9 cellular contexts compared by ENCODE assay signal in the genomic region with DNA sequence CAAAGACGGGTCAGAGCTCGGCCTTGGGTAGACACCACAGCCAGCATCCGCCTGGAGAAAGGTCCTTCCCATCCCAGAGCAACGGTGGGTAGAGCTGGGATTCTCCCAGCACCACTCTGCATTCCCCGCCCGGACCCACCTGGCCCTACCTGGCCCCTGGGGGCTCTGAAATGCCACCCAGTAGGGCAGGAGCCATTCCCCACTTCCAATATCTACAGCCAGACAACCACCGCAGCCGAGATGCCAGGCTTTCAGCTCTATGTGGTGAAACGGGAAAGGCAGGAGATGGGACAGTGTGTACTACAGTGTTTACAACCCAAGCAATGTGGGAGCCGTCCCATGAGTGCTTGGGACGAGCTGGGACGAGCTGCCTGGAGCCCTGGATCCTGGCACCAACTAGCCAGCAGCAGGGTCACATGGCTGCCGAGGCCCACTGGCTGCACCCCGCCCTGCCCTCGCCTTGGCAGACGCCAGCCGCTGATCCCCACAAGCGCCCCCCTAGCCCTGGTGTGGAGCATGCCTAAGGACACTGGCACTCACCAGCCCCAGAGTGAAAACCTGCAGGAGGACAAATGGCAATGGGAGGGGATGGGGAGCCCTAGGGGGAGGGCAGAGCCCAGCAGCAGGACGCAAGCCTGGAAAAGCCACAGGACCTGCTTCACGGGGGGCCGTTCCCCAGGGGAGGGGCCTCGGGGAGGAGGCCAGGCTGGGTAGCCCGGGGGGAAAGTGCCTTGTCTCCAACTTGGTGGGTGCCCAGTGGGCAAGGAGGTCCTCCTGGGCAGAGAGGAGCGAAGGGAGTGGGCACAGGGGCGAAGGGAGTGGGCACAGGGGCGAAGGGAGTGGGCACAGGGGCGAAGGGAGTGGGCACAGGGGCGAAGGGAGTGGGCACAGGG. TPM values are rescaled to one million over a fixed set of nuclear protein-coding genes. Genes with fewer than 3 reads are reported as not detected.
DNase-seq lines count a peak whose midpoint lies in the region; ATAC-seq and FAIRE-seq lines count a peak whose summit lies in the region.
"Had no signal": no experiment of that assay in that cellular context is flagged by ENCODE, and none has a peak within 500 bp of the region (broad histone marks: within the 10 kb centered on the region; RNA-seq: fewer than 3 reads in every experiment).

No MANE protein-coding gene starts in this region.

- DNase-seq in Right ventricle myocardium inferior (ENCODE audit: missing footprints) (peak; percentile 74), cardiac septum (ENCODE audit: low spot score) (no peak), inferior parietal cortex (ENCODE audit: extremely low spot score) (peak; percentile 76), NCI-H446 treated with DMSO at 0.1 percent for 48 hours (lab: John Stamatoyannopoulos, UW) (no peak), small intestine (no peak)
- DNase-seq: GF-D8, NCI-H1048, stomach had no signal

- H3K27ac ChIP-seq in small intestine (ENCODE audit: low read depth in 1 of 2, low read length in 1 of 2): no peak overlapping the region

- ATAC-seq in Right ventricle myocardium inferior: peak; percentile 78
- no peak for ATAC-seq in HG03442 (IDR thresholded peaks at IDR 0.05; ENCODE audit: unreplicated experiment)

- H3K27me3 ChIP-seq in small intestine (ENCODE audit: control insufficient read depth in 2 of 2, insufficient read depth in 2 of 2, low read length in 2 of 2): no peaks in the 10 kb centered on the region
- H3K27me3 ChIP-seq: stomach had no signal

- FAIRE-seq in small intestine (lab: Jason Lieb, UNC): no peak

- H3K4me3 ChIP-seq in small intestine (ENCODE audit: low read depth in 1 of 2, low read length in 2 of 2): no peak overlapping the region
- H3K4me3 ChIP-seq: stomach had no signal

- H3K9me3 ChIP-seq in small intestine (ENCODE audit: control insufficient read depth, low read depth): no peaks in the 10 kb centered on the region
- H3K9me3 ChIP-seq: stomach had no signal

- intact Hi-C loops in Right ventricle myocardium inferior (cut with DNase I) (no loop called here), cardiac septum (cut with DNase I) (loop anchor here (5.0 kb wide), 1 partner anchor 307 kb away; no protein-coding TSS in a partner anchor)

- peaks cover 2 to 6% of the 10 kb centered on the region in 2 donors for H3K36me3 ChIP-seq in small intestine (ENCODE audit: control insufficient read depth in 2 of 2, insufficient read depth in 2 of 2, low read length in 2 of 2)

- H3K4me1 ChIP-seq in small intestine (ENCODE audit: control insufficient read depth in 2 of 2, insufficient read depth in 1 of 2, low read depth in 1 of 2, low read length in 1 of 2): no peaks in the 10 kb centered on the region

- 89 to 92% (median 89%) methylated on average over 25 to 28 of the region's 28 CpGs for WGBS in small intestine, 3 donors

RNA-seq across cellular contexts. Expression of a gene that starts 13.5 kb away (rescaled TPM):
- total RNA-seq in Right ventricle myocardium inferior (77.0 TPM), cardiac septum (80.1 TPM)
- 10 to 100 TPM; 29.7 to 51.1 (median 50.0) TPM for polyA plus RNA-seq in small intestine

RNA-seq across cellular contexts. Expression of a gene that starts 15.5 kb away (rescaled TPM):
- total RNA-seq in Right ventricle myocardium inferior (4.3 TPM), cardiac septum (2.2 TPM)
- polyA plus RNA-seq in small intestine: 1 to 10 TPM; 1.3 to 5.7 (median 4.1) TPM

RNA-seq across cellular contexts. Expression of a gene that starts 31.1 kb away (rescaled TPM):
- total RNA-seq in Right ventricle myocardium inferior (not detected), cardiac septum (not detected)
- polyA plus RNA-seq in small intestine: under 1 TPM in 1 of 3 donors, not detected in 2; 0.19 TPM
- total RNA-seq: stomach had no signal

RNA-seq across cellular contexts. Expression of a gene that starts 53.3 kb away (rescaled TPM):
- total RNA-seq in Right ventricle myocardium inferior (120 TPM), cardiac septum (116 TPM)
- 100 to 1,000 TPM in 1 of 3 donors, 10 to 100 TPM in 2; 46.5 to 187 (median 73.0) TPM for polyA plus RNA-seq in small intestine

Comparison
In these comparisons a context has a peak if more than half of its experiments do, and no peak if none do; other contexts are left out.
1. DNase-seq: peak in Right ventricle myocardium inferior (single experiment) and inferior parietal cortex (single experiment); none in cardiac septum (single experiment), NCI-H446 treated with DMSO at 0.1 percent for 48 hours (single experiment) and small intestine (single experiment).